Comparison of ENCODE assay signal across 8 cellular contexts in genomic region chr22:23826510-23827350, GRCh38. TPM values are rescaled to one million over a fixed set of nuclear protein-coding genes. Genes with fewer than 3 reads are reported as not detected.
DNase-seq lines count a peak whose midpoint lies in the region; ATAC-seq, FAIRE-seq and TF ChIP-seq lines count a peak whose summit lies in the region.
"Had no signal": no experiment of that assay in that cellular context is flagged by ENCODE, and none has a peak within 500 bp of the region (broad histone marks: within the 10 kb centered on the region; RNA-seq: fewer than 3 reads in every experiment).

No MANE protein-coding gene starts in this region.

- WGBS in heart right ventricle, 2 donors = 66 to 69% methylated on average over 15 of the region's 15 CpGs

- peaks cover 0 to 97% (median 20%) of the 10 kb centered on the region in 9 donors for H3K36me3 ChIP-seq in heart right ventricle

- H3K9me3 ChIP-seq in heart right ventricle = no peaks in the 10 kb centered on the region

- no peak overlapping the region for H3K4me3 ChIP-seq in heart right ventricle

- peaks cover 15 to 99% (median 73%) of the 10 kb centered on the region in 9 donors for H3K4me1 ChIP-seq in heart right ventricle

- ATAC-seq in Right ventricle myocardium inferior = no peak
- no peak for ATAC-seq in heart right ventricle
- ATAC-seq: CD8-positive, alpha-beta T cell had no signal

- DNase-seq in Right ventricle myocardium inferior (ENCODE audit: missing footprints) (peak; percentile 37), cardiac septum (ENCODE audit: low spot score) (no peak), heart right ventricle (no peak), urothelium cell line (ENCODE audit: low spot score) (no peak), kidney glomerular epithelial cell (lab: John Stamatoyannopoulos, UW) (no peak), SIG-M5 treated with dmso at 0.1 percent for 504 hours (lab: John Stamatoyannopoulos, UW; ENCODE audit: unreplicated experiment) (no peak)
- DNase-seq: CD8-positive, alpha-beta T cell; NCI-H1694 treated with DMSO at 0.1 percent for 48 hours had no signal

- H3K27ac ChIP-seq in heart right ventricle = peak overlapping the region in 9 of 10 donors; percentile 15 to 91 (median 70)

- no peak for TF ChIP-seq CTCF in heart right ventricle (IDR thresholded peaks at IDR 0.05)

- FAIRE-seq in urothelium cell line (lab: Jason Lieb, UNC) = peak; percentile 40

- intact Hi-C loops in Right ventricle myocardium inferior (cut with DNase I) (loop anchor here (2.0 kb wide), 1 partner anchor 14 kb away; no protein-coding TSS in a partner anchor), cardiac septum (cut with DNase I) (no loop called here), heart right ventricle (cut with DNase I) (loop anchor here in 1 of 10 donors (5.0 kb wide), 1 partner anchor 39 kb away; the partner anchor contains the start of gene SMARCB1)

- no peaks in the 10 kb centered on the region for H3K27me3 ChIP-seq in heart right ventricle

RNA-seq across cellular contexts. Expression of gene DERL3, which starts 12.1 kb away (rescaled TPM):
- 3.1 TPM for total RNA-seq in Right ventricle myocardium inferior
- total RNA-seq in cardiac septum = 2.2 TPM
- 1 to 10 TPM in 9 of 10 donors, under 1 TPM in 1; 0.91 to 5.1 (median 1.7) TPM for total RNA-seq in heart right ventricle
- 10 to 100 TPM in 1 of 2 donors, 1 to 10 TPM in 1; 2.0 to 14.1 TPM for polyA plus RNA-seq in heart right ventricle

RNA-seq across cellular contexts. Expression of gene SLC2A11, which starts 30.9 kb away (rescaled TPM):
- 20.3 TPM for total RNA-seq in Right ventricle myocardium inferior
- total RNA-seq in cardiac septum = 19.7 TPM
- 10 to 100 TPM; 16.1 to 30.4 (median 21.2) TPM for total RNA-seq in heart right ventricle
- polyA plus RNA-seq in heart right ventricle = 10 to 100 TPM in 1 of 2 donors, 1 to 10 TPM in 1; 8.3 to 42.1 TPM

RNA-seq across cellular contexts. Expression of gene SMARCB1, which starts 40.0 kb away (rescaled TPM):
- total RNA-seq in Right ventricle myocardium inferior (52.5 TPM), cardiac septum (50.4 TPM), heart right ventricle (10 to 100 TPM; 28.5 to 73.1 (median 39.8) TPM)
- polyA plus RNA-seq in heart right ventricle = 10 to 100 TPM; 26.8 to 70.0 TPM

RNA-seq across cellular contexts. Expression of gene MMP11, which starts 54.1 kb away (rescaled TPM):
- total RNA-seq in Right ventricle myocardium inferior (28.0 TPM), cardiac septum (6.2 TPM), heart right ventricle (10 to 100 TPM in 4 of 10 donors, 1 to 10 TPM in 6; 3.5 to 23.4 (median 5.4) TPM)
- polyA plus RNA-seq in heart right ventricle = 10 to 100 TPM in 1 of 2 donors, 1 to 10 TPM in 1; 9.9 to 12.8 TPM

RNA-seq across cellular contexts. Expression of gene CHCHD10, which starts 59.0 kb away (rescaled TPM):
- total RNA-seq in Right ventricle myocardium inferior (1,642 TPM), cardiac septum (1,008 TPM), heart right ventricle (1,000 to 10,000 TPM in 8 of 10 donors, 100 to 1,000 TPM in 2; 860 to 1,727 (median 1,056) TPM)
- polyA plus RNA-seq in heart right ventricle = 1,000 to 10,000 TPM in 1 of 2 donors, 100 to 1,000 TPM in 1; 735 to 3,552 TPM
